In genomic region chr19:9914001-9914314, GRCh38 we compare ENCODE assay signal across 1 cellular context.
TF ChIP-seq lines count a peak whose summit lies in the region.

No MANE protein-coding gene starts in this region.

TF ChIP-seq in GM12878, 131 proteins besides CTCF, POLR2A, EP300 and RAD21 (continued from another document):
- TF ChIP-seq ZNF592 (IDR thresholded peaks at IDR 0.05) (no peak), RUNX3 (IDR thresholded peaks at IDR 0.05; ENCODE audit: low read length) (no peak), LARP7 (IDR thresholded peaks at IDR 0.05) (no peak), TBL1XR1 (IDR thresholded peaks at IDR 0.05; ENCODE audit: low read depth, low read length) (no peak)
